ENCODE assay signal across 12 cellular contexts in genomic region chr1:230122361-230123279, GRCh38. TPM values are rescaled to one million over a fixed set of nuclear protein-coding genes. Genes with fewer than 3 reads are reported as not detected.
A peak's percentile ranks its signal among the peaks of the same experiment; 100 is the strongest.
DNase-seq lines count a peak whose midpoint lies in the region; ATAC-seq and TF ChIP-seq lines count a peak whose summit lies in the region.
"Had no signal": no experiment of that assay in that cellular context is flagged by ENCODE, and none has a peak within 500 bp of the region (broad histone marks: within the 10 kb centered on the region; RNA-seq: fewer than 3 reads in every experiment).

No MANE protein-coding gene starts in this region.

- H3K4me2 ChIP-seq in MM.1S (ENCODE audit: low read depth, low read length): peak overlapping the region; percentile 86

- H3K27me3 Mint-ChIP-seq in central memory CD8-positive, alpha-beta T cell: no peaks in the 10 kb centered on the region
- H3K27me3 Mint-ChIP-seq in osteocyte (ENCODE audit: unreplicated experiment): no peaks in the 10 kb centered on the region

- H3K4me3 ChIP-seq in MM.1S (ENCODE audit: low read length): peak overlapping the region; percentile 47
- H3K4me3 ChIP-seq in foreskin fibroblast (ENCODE audit: low read depth in 1 of 2, low read length in 2 of 2): no peak overlapping the region
- H3K4me3 ChIP-seq: dorsolateral prefrontal cortex, tibial nerve had no signal

- DNase-seq in MM.1S: peak; percentile 74
- no peak for DNase-seq in central memory CD8-positive, alpha-beta T cell (ENCODE audit: low spot score in 2 of 2)
- no peak for DNase-seq in osteocyte (ENCODE audit: extremely low spot score, unreplicated experiment)
- no peak for DNase-seq in GM20000 (ENCODE audit: low spot score)
- DNase-seq in foreskin fibroblast: no peak
- DNase-seq: CD8-positive, alpha-beta T cell; dorsolateral prefrontal cortex; left cardiac atrium had no signal

- peak overlapping the region; percentile 89 for H3K9ac ChIP-seq in MM.1S (ENCODE audit: low read length)

- peaks cover 82% of the 10 kb centered on the region for H3K79me2 ChIP-seq in MM.1S (ENCODE audit: low read length)

- H3K27me3 ChIP-seq in MM.1S (replicated peaks; ENCODE audit: insufficient read depth, low read length): no peaks in the 10 kb centered on the region
- H3K27me3 ChIP-seq: dorsolateral prefrontal cortex, tibial nerve had no signal

- no peaks in the 10 kb centered on the region for H3K9me2 ChIP-seq in MM.1S (replicated peaks; ENCODE audit: insufficient read depth, low read length)

- H2AFZ ChIP-seq in MM.1S (ENCODE audit: low read length): peak overlapping the region; percentile 11; the same call in 1 of the 2 replicates

- H3K27ac ChIP-seq in MM.1S (ENCODE audit: low read length): peak overlapping the region; percentile 96
- H3K27ac ChIP-seq: dorsolateral prefrontal cortex had no signal

- peaks cover 72% of the 10 kb centered on the region for H3K4me1 Mint-ChIP-seq in central memory CD8-positive, alpha-beta T cell
- H3K4me1 Mint-ChIP-seq in osteocyte (ENCODE audit: unreplicated experiment): peaks cover 70% of the 10 kb centered on the region

- peaks cover 42% of the 10 kb centered on the region for H3F3A ChIP-seq in MM.1S (ENCODE audit: insufficient read depth, low read length)

- peak overlapping the region; percentile 75 for H3K27ac Mint-ChIP-seq in central memory CD8-positive, alpha-beta T cell (ENCODE audit: low read depth)
- H3K27ac Mint-ChIP-seq in osteocyte (ENCODE audit: unreplicated experiment): peak overlapping the region; percentile 91

- H4K20me1 ChIP-seq in MM.1S (ENCODE audit: insufficient read depth, low read length): no peaks in the 10 kb centered on the region

- ATAC-seq in GM18907 (IDR thresholded peaks at IDR 0.05; ENCODE audit: unreplicated experiment): peak; percentile 0
- ATAC-seq in central memory CD8-positive, alpha-beta T cell (replicated peaks; ENCODE audit: extremely low read depth, poor library complexity, severe bottlenecking): no peak
- ATAC-seq in GM18873 (IDR thresholded peaks at IDR 0.05; ENCODE audit: low FRiP score, unreplicated experiment): no peak
- ATAC-seq in HG02885 (IDR thresholded peaks at IDR 0.05; ENCODE audit: poor library complexity, unreplicated experiment): no peak
- ATAC-seq: left cardiac atrium had no signal

- peaks cover 2% of the 10 kb centered on the region for H3K36me3 Mint-ChIP-seq in central memory CD8-positive, alpha-beta T cell (ENCODE audit: insufficient read depth)
- H3K36me3 Mint-ChIP-seq in osteocyte (ENCODE audit: unreplicated experiment): peaks cover 7% of the 10 kb centered on the region

- TF ChIP-seq CTCF in MM.1S (IDR thresholded peaks at IDR 0.05; ENCODE audit: low read length): no peak
- TF ChIP-seq CTCF in osteocyte (IDR thresholded peaks at IDR 0.05): no peak
- no peak for TF ChIP-seq CTCF in GM20000 (IDR thresholded peaks at IDR 0.05; ENCODE audit: extremely low read depth, missing control alignments)
- no peak for TF ChIP-seq CTCF in foreskin fibroblast (IDR thresholded peaks at IDR 0.05; ENCODE audit: low read depth, low read length)

- H3K4me3 Mint-ChIP-seq in central memory CD8-positive, alpha-beta T cell: no peak overlapping the region
- H3K4me3 Mint-ChIP-seq in osteocyte (ENCODE audit: unreplicated experiment): no peak overlapping the region

- peaks cover 54% of the 10 kb centered on the region for H3K4me1 ChIP-seq in MM.1S (ENCODE audit: low read length)

- no peaks in the 10 kb centered on the region for H3K9me3 Mint-ChIP-seq in central memory CD8-positive, alpha-beta T cell
- H3K9me3 Mint-ChIP-seq in osteocyte (ENCODE audit: unreplicated experiment): no peaks in the 10 kb centered on the region
- H3K9me3 Mint-ChIP-seq: CD8-positive, alpha-beta T cell had no signal

- H3K36me3 ChIP-seq in MM.1S (replicated peaks; ENCODE audit: insufficient read depth, low read length): no peaks in the 10 kb centered on the region
- H3K36me3 ChIP-seq: tibial nerve had no signal

- no peaks in the 10 kb centered on the region for H3K9me3 ChIP-seq in MM.1S (replicated peaks; ENCODE audit: insufficient read depth, low read length)
- H3K9me3 ChIP-seq: tibial nerve had no signal

RNA-seq across cellular contexts. Expression of gene GALNT2, which starts 55.6 kb away (rescaled TPM):
- total RNA-seq in osteocyte: 149 TPM in 2 replicates
